Comparison of ENCODE assay signal across 8 cellular contexts in genomic region chr12:575948-576612, GRCh38.
DNase-seq lines count a peak whose midpoint lies in the region; ATAC-seq and TF ChIP-seq lines count a peak whose summit lies in the region.

No MANE protein-coding gene starts in this region.

- 5 to 9% methylated on average over 27 to 38 of the region's 39 CpGs for WGBS in upper lobe of left lung, 2 donors

- H3K27me3 ChIP-seq in BLaER1 (no peaks in the 10 kb centered on the region), MM.1S (replicated peaks; ENCODE audit: insufficient read depth, low read length) (no peaks in the 10 kb centered on the region), upper lobe of left lung (no peaks in the 10 kb centered on the region)

- H3K36me3 Mint-ChIP-seq in activated naive CD8-positive, alpha-beta T cell treated with anti-CD3 and anti-CD28 coated beads for 36 hours, result no peaks in the 10 kb centered on the region

- peak overlapping the region; percentile 74 for H3K27ac Mint-ChIP-seq in activated naive CD8-positive, alpha-beta T cell treated with anti-CD3 and anti-CD28 coated beads for 36 hours

- DNase-seq in MM.1S, result peak; percentile 75
- DNase-seq in SKM-1 treated with dmso at 0.1 percent for 144 hours (lab: John Stamatoyannopoulos, UW; ENCODE audit: unreplicated experiment), result peak; percentile 18
- DNase-seq in activated naive CD8-positive, alpha-beta T cell treated with anti-CD3 and anti-CD28 coated beads for 36 hours, result peak; percentile 89
- peak; percentile 94 for DNase-seq in cardiac septum (ENCODE audit: low spot score)
- peak; percentile 96 for DNase-seq in posterior vena cava (ENCODE audit: low spot score)
- peak; percentile 81 to 98 for DNase-seq in upper lobe of left lung

- peak overlapping the region; percentile 77 for H3K4me2 ChIP-seq in BLaER1
- peak overlapping the region; percentile 35; the same call in 1 of the 2 replicates for H3K4me2 ChIP-seq in MM.1S (ENCODE audit: low read depth, low read length)

- no peaks in the 10 kb centered on the region for H3K79me2 ChIP-seq in MM.1S (ENCODE audit: low read length)

- no peak for TF ChIP-seq EP300 in upper lobe of left lung (IDR thresholded peaks at IDR 0.05)

- H3K4me1 ChIP-seq in BLaER1 (peaks cover 34% of the 10 kb centered on the region), MM.1S (ENCODE audit: low read length) (peaks cover 4% of the 10 kb centered on the region; the same call in 1 of the 2 replicates), upper lobe of left lung (peaks cover 21 to 50% (median 31%) of the 10 kb centered on the region in 4 donors)

- intact Hi-C loops in cardiac septum (cut with DNase I), result loop anchor here (1.0 to 10.0 kb wide), 3 partner anchors 68 to 1009 kb away; no protein-coding TSS in a partner anchor
- intact Hi-C loops in posterior vena cava (cut with DNase I), result loop anchor here (2.0 to 10.0 kb wide), 5 partner anchors 66 to 239 kb away; no protein-coding TSS in a partner anchor

- H3K9me2 ChIP-seq in MM.1S (replicated peaks; ENCODE audit: insufficient read depth, low read length), result no peaks in the 10 kb centered on the region

- H3K9me3 ChIP-seq in BLaER1 (no peaks in the 10 kb centered on the region), MM.1S (replicated peaks; ENCODE audit: insufficient read depth, low read length) (no peaks in the 10 kb centered on the region), upper lobe of left lung (no peaks in the 10 kb centered on the region)

- H3K4me3 Mint-ChIP-seq in activated naive CD8-positive, alpha-beta T cell treated with anti-CD3 and anti-CD28 coated beads for 36 hours, result no peak overlapping the region

- H3F3A ChIP-seq in MM.1S (ENCODE audit: insufficient read depth, low read length), result no peaks in the 10 kb centered on the region

- H4K20me1 ChIP-seq in BLaER1 (no peaks in the 10 kb centered on the region), MM.1S (ENCODE audit: insufficient read depth, low read length) (no peaks in the 10 kb centered on the region)

- no peaks in the 10 kb centered on the region for H3K36me3 ChIP-seq in BLaER1
- H3K36me3 ChIP-seq in MM.1S (replicated peaks; ENCODE audit: insufficient read depth, low read length), result no peaks in the 10 kb centered on the region
- H3K36me3 ChIP-seq in upper lobe of left lung, result no peaks in the 10 kb centered on the region

- H3K9me3 Mint-ChIP-seq in activated naive CD8-positive, alpha-beta T cell treated with anti-CD3 and anti-CD28 coated beads for 36 hours, result no peaks in the 10 kb centered on the region

- H3K27ac ChIP-seq in BLaER1, result peak overlapping the region; percentile 72
- no peak overlapping the region for H3K27ac ChIP-seq in MM.1S (ENCODE audit: low read length)
- H3K27ac ChIP-seq in upper lobe of left lung, result peak overlapping the region in 3 of 4 donors; percentile 55 to 77 (median 65)

- peak overlapping the region; percentile 89 for H2AFZ ChIP-seq in MM.1S (ENCODE audit: low read length)

- H3K27me3 Mint-ChIP-seq in activated naive CD8-positive, alpha-beta T cell treated with anti-CD3 and anti-CD28 coated beads for 36 hours, result no peaks in the 10 kb centered on the region

- no peak for TF ChIP-seq POLR2A in upper lobe of left lung (IDR thresholded peaks at IDR 0.05)

- H3K9ac ChIP-seq in BLaER1 (peak overlapping the region; percentile 59; the same call in 1 of the 2 replicates), MM.1S (ENCODE audit: low read length) (no peak overlapping the region; the same call in 1 of the 2 replicates)

- TF ChIP-seq CTCF in MM.1S (IDR thresholded peaks at IDR 0.05; ENCODE audit: low read length) (peak; percentile 97), upper lobe of left lung (IDR thresholded peaks at IDR 0.05) (peak; percentile 99 to 100 (median 99))

- H3K4me3 ChIP-seq in BLaER1 (no peak overlapping the region), MM.1S (ENCODE audit: low read length) (peak overlapping the region; percentile 15; the same call in 1 of the 2 replicates), upper lobe of left lung (peak overlapping the region in 2 of 4 donors; percentile 13 to 36)

- peak; percentile 70 for ATAC-seq in GM19467 (IDR thresholded peaks at IDR 0.05; ENCODE audit: unreplicated experiment)
- ATAC-seq in upper lobe of left lung (ENCODE audit: low FRiP score in 2 of 2), result peak; percentile 87 to 90

- peaks cover 21% of the 10 kb centered on the region for H3K4me1 Mint-ChIP-seq in activated naive CD8-positive, alpha-beta T cell treated with anti-CD3 and anti-CD28 coated beads for 36 hours

Comparison
In these comparisons a context has a peak if more than half of its experiments do, and no peak if none do; other contexts are left out.
1. DNase-seq: peak in every context shown above with its lines; median percentile 96 in posterior vena cava; 94 in cardiac septum; 90 in upper lobe of left lung; 89 in activated naive CD8-positive, alpha-beta T cell treated with anti-CD3 and anti-CD28 coated beads for 36 hours; 75 in MM.1S; 18 in SKM-1 treated with dmso at 0.1 percent for 144 hours.